1 cellular context compared by ENCODE assay signal in the genomic region with DNA sequence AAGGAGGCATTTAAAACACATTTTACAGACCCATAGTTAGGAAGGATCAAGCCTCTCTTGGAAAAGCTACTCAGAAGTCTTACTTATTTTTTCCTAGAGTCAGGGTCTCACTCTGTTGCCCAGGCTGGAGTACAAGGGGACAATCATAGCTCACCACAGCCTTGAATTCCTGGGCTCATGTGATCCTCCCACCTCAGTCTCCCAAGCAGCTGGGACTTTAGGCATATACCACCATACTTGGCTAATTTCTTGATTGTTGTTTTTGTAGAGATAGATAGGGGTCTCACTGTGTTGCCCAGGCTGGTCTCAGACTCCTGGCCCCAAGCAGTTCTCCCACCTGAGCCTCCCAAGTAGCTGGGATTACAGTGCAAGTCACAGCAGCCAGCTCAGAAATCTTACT.
TF ChIP-seq lines count a peak whose summit lies in the region.

No MANE protein-coding gene starts in this region.

TF ChIP-seq in GM23338, 12 proteins besides CTCF, POLR2A, EP300 and RAD21 (continued from another document):
- TF ChIP-seq, protein P1, sequence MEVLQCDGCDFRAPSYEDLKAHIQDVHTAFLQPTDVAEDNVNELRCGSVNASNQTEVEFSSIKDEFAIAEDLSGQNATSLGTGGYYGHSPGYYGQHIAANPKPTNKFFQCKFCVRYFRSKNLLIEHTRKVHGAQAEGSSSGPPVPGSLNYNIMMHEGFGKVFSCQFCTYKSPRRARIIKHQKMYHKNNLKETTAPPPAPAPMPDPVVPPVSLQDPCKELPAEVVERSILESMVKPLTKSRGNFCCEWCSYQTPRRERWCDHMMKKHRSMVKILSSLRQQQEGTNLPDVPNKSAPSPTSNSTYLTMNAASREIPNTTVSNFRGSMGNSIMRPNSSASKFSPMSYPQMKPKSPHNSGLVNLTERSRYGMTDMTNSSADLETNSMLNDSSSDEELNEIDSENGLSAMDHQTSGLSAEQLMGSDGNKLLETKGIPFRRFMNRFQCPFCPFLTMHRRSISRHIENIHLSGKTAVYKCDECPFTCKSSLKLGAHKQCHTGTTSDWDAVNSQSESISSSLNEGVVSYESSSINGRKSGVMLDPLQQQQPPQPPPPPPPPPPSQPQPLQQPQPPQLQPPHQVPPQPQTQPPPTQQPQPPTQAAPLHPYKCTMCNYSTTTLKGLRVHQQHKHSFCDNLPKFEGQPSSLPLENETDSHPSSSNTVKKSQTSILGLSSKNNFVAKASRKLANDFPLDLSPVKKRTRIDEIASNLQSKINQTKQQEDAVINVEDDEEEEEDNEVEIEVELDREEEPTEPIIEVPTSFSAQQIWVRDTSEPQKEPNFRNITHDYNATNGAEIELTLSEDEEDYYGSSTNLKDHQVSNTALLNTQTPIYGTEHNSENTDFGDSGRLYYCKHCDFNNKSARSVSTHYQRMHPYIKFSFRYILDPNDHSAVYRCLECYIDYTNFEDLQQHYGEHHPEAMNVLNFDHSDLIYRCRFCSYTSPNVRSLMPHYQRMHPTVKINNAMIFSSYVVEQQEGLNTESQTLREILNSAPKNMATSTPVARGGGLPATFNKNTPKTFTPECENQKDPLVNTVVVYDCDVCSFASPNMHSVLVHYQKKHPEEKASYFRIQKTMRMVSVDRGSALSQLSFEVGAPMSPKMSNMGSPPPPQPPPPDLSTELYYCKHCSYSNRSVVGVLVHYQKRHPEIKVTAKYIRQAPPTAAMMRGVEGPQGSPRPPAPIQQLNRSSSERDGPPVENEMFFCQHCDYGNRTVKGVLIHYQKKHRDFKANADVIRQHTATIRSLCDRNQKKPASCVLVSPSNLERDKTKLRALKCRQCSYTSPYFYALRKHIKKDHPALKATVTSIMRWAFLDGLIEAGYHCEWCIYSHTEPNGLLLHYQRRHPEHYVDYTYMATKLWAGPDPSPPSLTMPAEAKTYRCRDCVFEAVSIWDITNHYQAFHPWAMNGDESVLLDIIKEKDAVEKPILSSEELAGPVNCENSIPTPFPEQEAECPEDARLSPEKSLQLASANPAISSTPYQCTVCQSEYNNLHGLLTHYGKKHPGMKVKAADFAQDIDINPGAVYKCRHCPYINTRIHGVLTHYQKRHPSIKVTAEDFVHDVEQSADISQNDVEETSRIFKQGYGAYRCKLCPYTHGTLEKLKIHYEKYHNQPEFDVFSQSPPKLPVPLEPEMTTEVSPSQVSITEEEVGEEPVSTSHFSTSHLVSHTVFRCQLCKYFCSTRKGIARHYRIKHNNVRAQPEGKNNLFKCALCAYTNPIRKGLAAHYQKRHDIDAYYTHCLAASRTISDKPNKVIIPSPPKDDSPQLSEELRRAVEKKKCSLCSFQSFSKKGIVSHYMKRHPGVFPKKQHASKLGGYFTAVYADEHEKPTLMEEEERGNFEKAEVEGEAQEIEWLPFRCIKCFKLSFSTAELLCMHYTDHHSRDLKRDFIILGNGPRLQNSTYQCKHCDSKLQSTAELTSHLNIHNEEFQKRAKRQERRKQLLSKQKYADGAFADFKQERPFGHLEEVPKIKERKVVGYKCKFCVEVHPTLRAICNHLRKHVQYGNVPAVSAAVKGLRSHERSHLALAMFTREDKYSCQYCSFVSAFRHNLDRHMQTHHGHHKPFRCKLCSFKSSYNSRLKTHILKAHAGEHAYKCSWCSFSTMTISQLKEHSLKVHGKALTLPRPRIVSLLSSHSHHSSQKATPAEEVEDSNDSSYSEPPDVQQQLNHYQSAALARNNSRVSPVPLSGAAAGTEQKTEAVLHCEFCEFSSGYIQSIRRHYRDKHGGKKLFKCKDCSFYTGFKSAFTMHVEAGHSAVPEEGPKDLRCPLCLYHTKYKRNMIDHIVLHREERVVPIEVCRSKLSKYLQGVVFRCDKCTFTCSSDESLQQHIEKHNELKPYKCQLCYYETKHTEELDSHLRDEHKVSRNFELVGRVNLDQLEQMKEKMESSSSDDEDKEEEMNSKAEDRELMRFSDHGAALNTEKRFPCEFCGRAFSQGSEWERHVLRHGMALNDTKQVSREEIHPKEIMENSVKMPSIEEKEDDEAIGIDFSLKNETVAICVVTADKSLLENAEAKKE (CRISPR knock-in tag; IDR thresholded peaks at IDR 0.05) = no peak
- TF ChIP-seq ZNF331 (CRISPR knock-in tag; IDR thresholded peaks at IDR 0.05; ENCODE audit: low read depth) (no peak), ZNF114 (CRISPR knock-in tag; IDR thresholded peaks at IDR 0.05) (no peak), EZH2phosphoT487 (IDR thresholded peaks at IDR 0.05; ENCODE audit: unreplicated experiment) (no peak)
- TF ChIP-seq, protein P2, sequence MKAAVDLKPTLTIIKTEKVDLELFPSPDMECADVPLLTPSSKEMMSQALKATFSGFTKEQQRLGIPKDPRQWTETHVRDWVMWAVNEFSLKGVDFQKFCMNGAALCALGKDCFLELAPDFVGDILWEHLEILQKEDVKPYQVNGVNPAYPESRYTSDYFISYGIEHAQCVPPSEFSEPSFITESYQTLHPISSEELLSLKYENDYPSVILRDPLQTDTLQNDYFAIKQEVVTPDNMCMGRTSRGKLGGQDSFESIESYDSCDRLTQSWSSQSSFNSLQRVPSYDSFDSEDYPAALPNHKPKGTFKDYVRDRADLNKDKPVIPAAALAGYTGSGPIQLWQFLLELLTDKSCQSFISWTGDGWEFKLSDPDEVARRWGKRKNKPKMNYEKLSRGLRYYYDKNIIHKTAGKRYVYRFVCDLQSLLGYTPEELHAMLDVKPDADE (IDR thresholded peaks at IDR 0.05) = no peak
- TF ChIP-seq, protein P3, sequence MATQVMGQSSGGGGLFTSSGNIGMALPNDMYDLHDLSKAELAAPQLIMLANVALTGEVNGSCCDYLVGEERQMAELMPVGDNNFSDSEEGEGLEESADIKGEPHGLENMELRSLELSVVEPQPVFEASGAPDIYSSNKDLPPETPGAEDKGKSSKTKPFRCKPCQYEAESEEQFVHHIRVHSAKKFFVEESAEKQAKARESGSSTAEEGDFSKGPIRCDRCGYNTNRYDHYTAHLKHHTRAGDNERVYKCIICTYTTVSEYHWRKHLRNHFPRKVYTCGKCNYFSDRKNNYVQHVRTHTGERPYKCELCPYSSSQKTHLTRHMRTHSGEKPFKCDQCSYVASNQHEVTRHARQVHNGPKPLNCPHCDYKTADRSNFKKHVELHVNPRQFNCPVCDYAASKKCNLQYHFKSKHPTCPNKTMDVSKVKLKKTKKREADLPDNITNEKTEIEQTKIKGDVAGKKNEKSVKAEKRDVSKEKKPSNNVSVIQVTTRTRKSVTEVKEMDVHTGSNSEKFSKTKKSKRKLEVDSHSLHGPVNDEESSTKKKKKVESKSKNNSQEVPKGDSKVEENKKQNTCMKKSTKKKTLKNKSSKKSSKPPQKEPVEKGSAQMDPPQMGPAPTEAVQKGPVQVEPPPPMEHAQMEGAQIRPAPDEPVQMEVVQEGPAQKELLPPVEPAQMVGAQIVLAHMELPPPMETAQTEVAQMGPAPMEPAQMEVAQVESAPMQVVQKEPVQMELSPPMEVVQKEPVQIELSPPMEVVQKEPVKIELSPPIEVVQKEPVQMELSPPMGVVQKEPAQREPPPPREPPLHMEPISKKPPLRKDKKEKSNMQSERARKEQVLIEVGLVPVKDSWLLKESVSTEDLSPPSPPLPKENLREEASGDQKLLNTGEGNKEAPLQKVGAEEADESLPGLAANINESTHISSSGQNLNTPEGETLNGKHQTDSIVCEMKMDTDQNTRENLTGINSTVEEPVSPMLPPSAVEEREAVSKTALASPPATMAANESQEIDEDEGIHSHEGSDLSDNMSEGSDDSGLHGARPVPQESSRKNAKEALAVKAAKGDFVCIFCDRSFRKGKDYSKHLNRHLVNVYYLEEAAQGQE (IDR thresholded peaks at IDR 0.05; ENCODE audit: unreplicated experiment) = no peak
